Comparison of ENCODE assay signal across 9 cellular contexts in the genomic region with DNA sequence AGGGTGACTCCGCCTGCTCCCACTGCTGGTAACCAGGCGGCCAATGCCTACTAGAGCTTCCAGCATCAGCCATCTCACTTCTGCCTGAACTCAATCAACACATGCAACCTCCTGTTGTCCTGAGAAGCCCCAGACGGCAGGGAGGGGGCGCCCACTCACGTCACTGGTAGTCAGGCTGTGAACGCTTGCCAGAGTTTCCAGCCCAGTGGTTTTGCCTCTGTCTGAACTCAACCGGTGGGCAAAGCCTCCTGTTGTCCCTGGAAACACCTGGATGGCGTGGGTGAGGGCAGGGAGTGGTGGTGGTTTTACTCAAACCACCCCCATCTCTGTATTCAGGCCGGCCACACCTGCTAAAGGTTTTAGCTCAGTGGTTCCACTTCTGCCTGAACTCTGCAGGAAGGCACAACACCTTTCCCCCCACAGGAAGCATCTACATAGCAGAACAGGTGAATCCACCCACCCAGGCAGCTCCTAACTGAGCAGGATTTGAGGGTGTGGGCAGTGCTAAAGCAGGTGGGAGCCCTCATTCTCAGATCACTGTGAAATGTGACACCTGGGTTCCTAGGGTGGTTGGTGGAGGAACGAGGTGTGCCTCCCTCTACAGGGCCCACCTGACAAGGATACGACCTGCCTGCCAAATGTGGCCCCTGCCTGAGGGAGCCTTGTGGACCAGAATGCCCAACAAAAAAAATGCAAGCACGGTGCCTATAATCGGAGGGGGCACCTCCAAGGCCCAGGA.
A peak's percentile ranks its signal among the peaks of the same experiment; 100 is the strongest.
DNase-seq lines count a peak whose midpoint lies in the region; ATAC-seq lines count a peak whose summit lies in the region.
"Had no signal": no experiment of that assay in that cellular context is flagged by ENCODE, and none has a peak within 500 bp of the region (broad histone marks: within the 10 kb centered on the region; RNA-seq: fewer than 3 reads in every experiment).

No MANE protein-coding gene starts in this region.

- H3K4me3 ChIP-seq in H7 (ENCODE audit: insufficient read depth, low read depth, low read length) (no peak overlapping the region), iPS-20b (ENCODE audit: low read length) (0 out of 2 replicates have a peak overlapping the region, but pooled peaks have one; percentile 26)
- H3K4me3 ChIP-seq: right atrium auricular region had no signal

- H3K4me1 ChIP-seq in iPS-20b (ENCODE audit: insufficient read depth, low read length): no peaks in the 10 kb centered on the region
- H3K4me1 ChIP-seq: right atrium auricular region had no signal

- DNase-seq in H7 (peak; percentile 7), MV-4-11 (lab: John Stamatoyannopoulos, UW) (no peak), Kasumi-1 (lab: John Stamatoyannopoulos, UW) (no peak), middle frontal gyrus (ENCODE audit: extremely low spot score, low spot score) (no peak)

- H3K27me3 ChIP-seq in H7 (ENCODE audit: control insufficient read depth, insufficient read depth, low read length): no peaks in the 10 kb centered on the region
- peaks cover 5% of the 10 kb centered on the region; the same call in 1 of the 2 replicates for H3K27me3 ChIP-seq in iPS-20b (ENCODE audit: insufficient read depth, low read length)
- H3K27me3 ChIP-seq: right atrium auricular region had no signal

- H3K9ac ChIP-seq in iPS-20b (ENCODE audit: low read depth, low read length): no peak overlapping the region

- no peak overlapping the region for H3K27ac ChIP-seq in iPS-20b (ENCODE audit: low read length)
- H3K27ac ChIP-seq: right atrium auricular region had no signal

- peaks cover 9% of the 10 kb centered on the region for H3K9me3 ChIP-seq in iPS-20b (ENCODE audit: insufficient read depth, low read depth, low read length)

- no peaks in the 10 kb centered on the region for H3K36me3 ChIP-seq in H7 (replicated peaks; ENCODE audit: control insufficient read depth, insufficient read depth, low read length)
- H3K36me3 ChIP-seq in iPS-20b (ENCODE audit: insufficient read depth, low read depth, low read length): no peaks in the 10 kb centered on the region
- H3K36me3 ChIP-seq: right atrium auricular region had no signal

- peak; percentile 38 for ATAC-seq in GM18511 (IDR thresholded peaks at IDR 0.05; ENCODE audit: unreplicated experiment)
- ATAC-seq in HG03520 (IDR thresholded peaks at IDR 0.05; ENCODE audit: unreplicated experiment): peak; percentile 24
- no peak for ATAC-seq in GM21515 (IDR thresholded peaks at IDR 0.05; ENCODE audit: unreplicated experiment)
